8 cellular contexts compared by ENCODE assay signal in genomic region chr1:148387961-148388259, GRCh38.
DNase-seq lines count a peak whose midpoint lies in the region; ATAC-seq and TF ChIP-seq lines count a peak whose summit lies in the region.
"Not testable (repeated sequence)": the region's sequence is repeated elsewhere in the genome, so short reads cannot be mapped to it uniquely, and the experiment has no call there.

No MANE protein-coding gene starts in this region.

- H3K4me1 ChIP-seq in ES-I3 (ENCODE audit: insufficient read depth, low read length); gastroesophageal sphincter; mucosa of rectum (ENCODE audit: control insufficient read depth in 2 of 2, insufficient read depth in 2 of 2, low read length in 2 of 2); gastrocnemius medialis; upper lobe of left lung: not testable (repeated sequence)

- peak overlapping the region; percentile 75 for H3K27ac ChIP-seq in RWPE1
- peak overlapping the region; percentile 96 for H3K27ac ChIP-seq in cingulate gyrus (ENCODE audit: low read depth, low read length)
- H3K27ac ChIP-seq in gastroesophageal sphincter = peak overlapping the region; percentile 86 to 93 (median 88)
- peak overlapping the region; percentile 90 to 91 for H3K27ac ChIP-seq in mucosa of rectum (ENCODE audit: low read depth in 2 of 2, low read length in 2 of 2)
- peak overlapping the region in 2 of 4 donors; percentile 63 to 72 for H3K27ac ChIP-seq in gastrocnemius medialis
- peak overlapping the region; percentile 81 to 93 (median 88) for H3K27ac ChIP-seq in upper lobe of left lung

- TF ChIP-seq POLR2A in gastroesophageal sphincter (IDR thresholded peaks at IDR 0.05); gastrocnemius medialis (IDR thresholded peaks at IDR 0.05); upper lobe of left lung (IDR thresholded peaks at IDR 0.05): not testable (repeated sequence)

- ATAC-seq in gastroesophageal sphincter; gastrocnemius medialis; upper lobe of left lung (ENCODE audit: low FRiP score in 2 of 2): not testable (repeated sequence)

- 24 to 46% methylated on average over 4 to 5 of the region's 9 CpGs for WGBS in gastroesophageal sphincter (ENCODE audit: low coverage in 1 of 2), 2 donors
- WGBS in upper lobe of left lung, 2 donors = 54 to 67% methylated on average over 9 of the region's 9 CpGs

- H3K36me3 Mint-ChIP-seq in activated T-helper 1 cell treated with anti-CD3 and anti-CD28 coated beads, Interleukin-12 subunit alpha, Interleukin-12 subunit beta, Interleukin-2, Interleukin-4 antibody, amounts not matched to agents 30 ng/mL and 10 ng/mL and 1 ng/mL, durations not matched to agents 14 hours and 24 hours and 36 hours (ENCODE audit: low read depth) = not testable (repeated sequence)

- in situ Hi-C loops in gastrocnemius medialis (cut with MboI; ENCODE audit: low sequenced_read_pairs in 4 of 4) = not testable (repeated sequence)

- H3K4me3 ChIP-seq in gastroesophageal sphincter = peak overlapping the region; percentile 61 to 79
- H3K4me3 ChIP-seq in mucosa of rectum (ENCODE audit: low read length in 2 of 2) = peak overlapping the region; percentile 68 to 81
- peak overlapping the region in 3 of 4 donors; percentile 48 to 61 (median 57) for H3K4me3 ChIP-seq in gastrocnemius medialis
- H3K4me3 ChIP-seq in upper lobe of left lung = peak overlapping the region in 2 of 4 donors; percentile 57 to 59

- H3K9me3 Mint-ChIP-seq in activated T-helper 1 cell treated with anti-CD3 and anti-CD28 coated beads, Interleukin-12 subunit alpha, Interleukin-12 subunit beta, Interleukin-2, Interleukin-4 antibody, amounts not matched to agents 30 ng/mL and 10 ng/mL and 1 ng/mL, durations not matched to agents 14 hours and 24 hours and 36 hours = not testable (repeated sequence)

- peak overlapping the region; percentile 97 for H3K27ac Mint-ChIP-seq in activated T-helper 1 cell treated with anti-CD3 and anti-CD28 coated beads, Interleukin-12 subunit alpha, Interleukin-12 subunit beta, Interleukin-2, Interleukin-4 antibody, amounts not matched to agents 30 ng/mL and 10 ng/mL and 1 ng/mL, durations not matched to agents 14 hours and 24 hours and 36 hours

- CTCF ChIA-PET in RWPE1 (lab: Yijun Ruan, JAX) = not testable (repeated sequence)

- H3K36me3 ChIP-seq in ES-I3 (ENCODE audit: insufficient read depth, low read length); gastroesophageal sphincter; mucosa of rectum (ENCODE audit: control insufficient read depth in 2 of 2, insufficient read depth in 2 of 2, low read length in 2 of 2); gastrocnemius medialis; upper lobe of left lung: not testable (repeated sequence)

- POLR2A ChIA-PET in RWPE1 (lab: Yijun Ruan, JAX; ENCODE audit: low non-redundant PET) = not testable (repeated sequence)

- not testable (repeated sequence) for H3K9me3 ChIP-seq in ES-I3 (ENCODE audit: control insufficient read depth, insufficient read depth, low read length); gastroesophageal sphincter; mucosa of rectum (ENCODE audit: control insufficient read depth in 2 of 2, low read length in 2 of 2); gastrocnemius medialis; upper lobe of left lung

- DNase-seq in RWPE1 (ENCODE audit: low spot score); activated T-helper 1 cell treated with anti-CD3 and anti-CD28 coated beads, Interleukin-12 subunit alpha, Interleukin-12 subunit beta, Interleukin-2, Interleukin-4 antibody, amounts not matched to agents 30 ng/mL and 10 ng/mL and 1 ng/mL, durations not matched to agents 14 hours and 24 hours and 36 hours (ENCODE audit: low spot score); gastrocnemius medialis; upper lobe of left lung: not testable (repeated sequence)

- intact Hi-C loops in activated T-helper 1 cell treated with anti-CD3 and anti-CD28 coated beads, Interleukin-12 subunit alpha, Interleukin-12 subunit beta, Interleukin-2, Interleukin-4 antibody, amounts not matched to agents 30 ng/mL and 10 ng/mL and 1 ng/mL, durations not matched to agents 14 hours and 24 hours and 36 hours (cut with micrococcal nuclease) = loop anchor here (1.0 kb wide), 2 partner anchors 14 to 16 kb away; no protein-coding TSS in a partner anchor
- intact Hi-C loops in gastrocnemius medialis (cut with DNase I; ENCODE audit: low total_unique reads) = not testable (repeated sequence)

- peaks cover 30% of the 10 kb centered on the region for H3K4me1 Mint-ChIP-seq in activated T-helper 1 cell treated with anti-CD3 and anti-CD28 coated beads, Interleukin-12 subunit alpha, Interleukin-12 subunit beta, Interleukin-2, Interleukin-4 antibody, amounts not matched to agents 30 ng/mL and 10 ng/mL and 1 ng/mL, durations not matched to agents 14 hours and 24 hours and 36 hours (ENCODE audit: low read depth)

- TF ChIP-seq CTCF in RWPE1 (conservative IDR thresholded peaks at IDR 0.05; ENCODE audit: low read depth); gastroesophageal sphincter (IDR thresholded peaks at IDR 0.05); gastrocnemius medialis (IDR thresholded peaks at IDR 0.05 in 4 of 5, conservative IDR thresholded peaks at IDR 0.05 in 1 of 5); upper lobe of left lung (IDR thresholded peaks at IDR 0.05): not testable (repeated sequence)

- TF ChIP-seq EP300 in gastroesophageal sphincter (IDR thresholded peaks at IDR 0.05); upper lobe of left lung (IDR thresholded peaks at IDR 0.05): not testable (repeated sequence)

- H3K4me3 Mint-ChIP-seq in activated T-helper 1 cell treated with anti-CD3 and anti-CD28 coated beads, Interleukin-12 subunit alpha, Interleukin-12 subunit beta, Interleukin-2, Interleukin-4 antibody, amounts not matched to agents 30 ng/mL and 10 ng/mL and 1 ng/mL, durations not matched to agents 14 hours and 24 hours and 36 hours = peak overlapping the region; percentile 88

- not testable (repeated sequence) for H3K27me3 ChIP-seq in gastroesophageal sphincter; mucosa of rectum (ENCODE audit: control insufficient read depth in 2 of 2, insufficient read depth in 2 of 2, low read length in 2 of 2); gastrocnemius medialis; upper lobe of left lung

- H3K27me3 Mint-ChIP-seq in activated T-helper 1 cell treated with anti-CD3 and anti-CD28 coated beads, Interleukin-12 subunit alpha, Interleukin-12 subunit beta, Interleukin-2, Interleukin-4 antibody, amounts not matched to agents 30 ng/mL and 10 ng/mL and 1 ng/mL, durations not matched to agents 14 hours and 24 hours and 36 hours (ENCODE audit: insufficient read depth) = not testable (repeated sequence)

- peak overlapping the region; percentile 49 for H3K9ac ChIP-seq in ES-I3 (ENCODE audit: low read depth, low read length)
- peak overlapping the region; percentile 71 to 83 for H3K9ac ChIP-seq in mucosa of rectum (ENCODE audit: low read depth in 1 of 2, low read length in 2 of 2)
